1 cellular context compared by ENCODE assay signal in the genomic region with DNA sequence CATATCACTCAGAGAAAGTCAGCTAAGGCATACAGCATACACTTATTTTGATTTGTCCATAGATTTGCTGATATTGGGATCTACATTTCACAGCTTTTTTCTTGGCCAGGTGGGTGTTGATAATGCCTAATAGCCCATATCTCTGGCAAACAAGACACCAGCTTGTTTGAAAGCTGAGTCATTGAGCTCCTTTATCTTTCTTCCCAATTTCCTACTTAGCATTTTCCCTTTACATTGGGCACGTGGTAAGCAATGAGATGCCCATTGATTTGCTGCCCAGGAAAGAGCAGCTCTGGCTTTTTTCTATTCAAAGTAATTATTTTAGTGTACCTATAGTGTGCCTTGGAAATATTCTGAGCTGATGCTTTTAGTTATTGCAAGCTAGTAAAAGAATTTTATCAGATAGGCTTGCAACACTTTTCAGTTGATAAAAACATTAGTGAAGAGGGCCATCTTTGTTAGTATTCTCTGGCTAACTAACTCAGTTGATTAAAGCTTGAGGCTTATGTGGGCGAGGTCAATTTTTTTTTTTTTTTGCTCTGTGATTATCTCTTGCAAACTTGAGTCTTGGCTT.
TF ChIP-seq lines count a peak whose summit lies in the region.

No MANE protein-coding gene starts in this region.

TF ChIP-seq in K562, 482 proteins besides CTCF, POLR2A, EP300 and RAD21 (continued from another document and continues in another):
- peak; percentile 100 for TF ChIP-seq CCNT2 (IDR thresholded peaks at IDR 0.05; ENCODE audit: borderline replicate concordance, extremely low read depth, insufficient read length, low read depth, low read length)
- no peak for TF ChIP-seq HIVEP1 (CRISPR knock-in tag; IDR thresholded peaks at IDR 0.05)
- TF ChIP-seq, protein P1, sequence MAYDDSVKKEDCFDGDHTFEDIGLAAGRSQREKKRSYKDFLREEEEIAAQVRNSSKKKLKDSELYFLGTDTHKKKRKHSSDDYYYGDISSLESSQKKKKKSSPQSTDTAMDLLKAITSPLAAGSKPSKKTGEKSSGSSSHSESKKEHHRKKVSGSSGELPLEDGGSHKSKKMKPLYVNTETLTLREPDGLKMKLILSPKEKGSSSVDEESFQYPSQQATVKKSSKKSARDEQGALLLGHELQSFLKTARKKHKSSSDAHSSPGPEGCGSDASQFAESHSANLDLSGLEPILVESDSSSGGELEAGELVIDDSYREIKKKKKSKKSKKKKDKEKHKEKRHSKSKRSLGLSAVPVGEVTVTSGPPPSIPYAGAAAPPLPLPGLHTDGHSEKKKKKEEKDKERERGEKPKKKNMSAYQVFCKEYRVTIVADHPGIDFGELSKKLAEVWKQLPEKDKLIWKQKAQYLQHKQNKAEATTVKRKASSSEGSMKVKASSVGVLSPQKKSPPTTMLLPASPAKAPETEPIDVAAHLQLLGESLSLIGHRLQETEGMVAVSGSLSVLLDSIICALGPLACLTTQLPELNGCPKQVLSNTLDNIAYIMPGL (CRISPR knock-in tag; IDR thresholded peaks at IDR 0.05) = no peak
- no peak for TF ChIP-seq ZNF212 (CRISPR knock-in tag; IDR thresholded peaks at IDR 0.05)
- TF ChIP-seq, protein P2, sequence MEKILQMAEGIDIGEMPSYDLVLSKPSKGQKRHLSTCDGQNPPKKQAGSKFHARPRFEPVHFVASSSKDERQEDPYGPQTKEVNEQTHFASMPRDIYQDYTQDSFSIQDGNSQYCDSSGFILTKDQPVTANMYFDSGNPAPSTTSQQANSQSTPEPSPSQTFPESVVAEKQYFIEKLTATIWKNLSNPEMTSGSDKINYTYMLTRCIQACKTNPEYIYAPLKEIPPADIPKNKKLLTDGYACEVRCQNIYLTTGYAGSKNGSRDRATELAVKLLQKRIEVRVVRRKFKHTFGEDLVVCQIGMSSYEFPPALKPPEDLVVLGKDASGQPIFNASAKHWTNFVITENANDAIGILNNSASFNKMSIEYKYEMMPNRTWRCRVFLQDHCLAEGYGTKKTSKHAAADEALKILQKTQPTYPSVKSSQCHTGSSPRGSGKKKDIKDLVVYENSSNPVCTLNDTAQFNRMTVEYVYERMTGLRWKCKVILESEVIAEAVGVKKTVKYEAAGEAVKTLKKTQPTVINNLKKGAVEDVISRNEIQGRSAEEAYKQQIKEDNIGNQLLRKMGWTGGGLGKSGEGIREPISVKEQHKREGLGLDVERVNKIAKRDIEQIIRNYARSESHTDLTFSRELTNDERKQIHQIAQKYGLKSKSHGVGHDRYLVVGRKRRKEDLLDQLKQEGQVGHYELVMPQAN (IDR thresholded peaks at IDR 0.05; ENCODE audit: borderline replicate concordance) = no peak
- 0 out of 2 replicates have a peak, but pooled peaks have one; percentile 7 for TF ChIP-seq ZNF354B (CRISPR knock-in tag; IDR thresholded peaks at IDR 0.05)
- TF ChIP-seq, protein P3, sequence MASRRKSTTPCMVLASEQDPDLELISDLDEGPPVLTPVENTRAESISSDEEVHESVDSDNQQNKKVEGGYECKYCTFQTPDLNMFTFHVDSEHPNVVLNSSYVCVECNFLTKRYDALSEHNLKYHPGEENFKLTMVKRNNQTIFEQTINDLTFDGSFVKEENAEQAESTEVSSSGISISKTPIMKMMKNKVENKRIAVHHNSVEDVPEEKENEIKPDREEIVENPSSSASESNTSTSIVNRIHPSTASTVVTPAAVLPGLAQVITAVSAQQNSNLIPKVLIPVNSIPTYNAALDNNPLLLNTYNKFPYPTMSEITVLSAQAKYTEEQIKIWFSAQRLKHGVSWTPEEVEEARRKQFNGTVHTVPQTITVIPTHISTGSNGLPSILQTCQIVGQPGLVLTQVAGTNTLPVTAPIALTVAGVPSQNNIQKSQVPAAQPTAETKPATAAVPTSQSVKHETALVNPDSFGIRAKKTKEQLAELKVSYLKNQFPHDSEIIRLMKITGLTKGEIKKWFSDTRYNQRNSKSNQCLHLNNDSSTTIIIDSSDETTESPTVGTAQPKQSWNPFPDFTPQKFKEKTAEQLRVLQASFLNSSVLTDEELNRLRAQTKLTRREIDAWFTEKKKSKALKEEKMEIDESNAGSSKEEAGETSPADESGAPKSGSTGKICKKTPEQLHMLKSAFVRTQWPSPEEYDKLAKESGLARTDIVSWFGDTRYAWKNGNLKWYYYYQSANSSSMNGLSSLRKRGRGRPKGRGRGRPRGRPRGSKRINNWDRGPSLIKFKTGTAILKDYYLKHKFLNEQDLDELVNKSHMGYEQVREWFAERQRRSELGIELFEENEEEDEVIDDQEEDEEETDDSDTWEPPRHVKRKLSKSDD (conservative IDR thresholded peaks at IDR 0.05; ENCODE audit: low read length) = no peak
- no peak for TF ChIP-seq HOXB6 (CRISPR knock-in tag; IDR thresholded peaks at IDR 0.05; ENCODE audit: borderline replicate concordance)
- TF ChIP-seq ZNF551 (CRISPR knock-in tag; IDR thresholded peaks at IDR 0.05) = no peak
- TF ChIP-seq BHLHE40 (IDR thresholded peaks at IDR 0.05; ENCODE audit: low read length) = peak; percentile 90
- no peak for TF ChIP-seq ZNF561 (CRISPR knock-in tag; conservative IDR thresholded peaks at IDR 0.05)
- TF ChIP-seq, protein P4, sequence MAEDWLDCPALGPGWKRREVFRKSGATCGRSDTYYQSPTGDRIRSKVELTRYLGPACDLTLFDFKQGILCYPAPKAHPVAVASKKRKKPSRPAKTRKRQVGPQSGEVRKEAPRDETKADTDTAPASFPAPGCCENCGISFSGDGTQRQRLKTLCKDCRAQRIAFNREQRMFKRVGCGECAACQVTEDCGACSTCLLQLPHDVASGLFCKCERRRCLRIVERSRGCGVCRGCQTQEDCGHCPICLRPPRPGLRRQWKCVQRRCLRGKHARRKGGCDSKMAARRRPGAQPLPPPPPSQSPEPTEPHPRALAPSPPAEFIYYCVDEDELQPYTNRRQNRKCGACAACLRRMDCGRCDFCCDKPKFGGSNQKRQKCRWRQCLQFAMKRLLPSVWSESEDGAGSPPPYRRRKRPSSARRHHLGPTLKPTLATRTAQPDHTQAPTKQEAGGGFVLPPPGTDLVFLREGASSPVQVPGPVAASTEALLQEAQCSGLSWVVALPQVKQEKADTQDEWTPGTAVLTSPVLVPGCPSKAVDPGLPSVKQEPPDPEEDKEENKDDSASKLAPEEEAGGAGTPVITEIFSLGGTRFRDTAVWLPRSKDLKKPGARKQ (CRISPR knock-in tag; IDR thresholded peaks at IDR 0.05) = no peak
- TF ChIP-seq CAMTA2 (CRISPR knock-in tag; conservative IDR thresholded peaks at IDR 0.05) = no peak
- TF ChIP-seq KDM2B (CRISPR knock-in tag; IDR thresholded peaks at IDR 0.05) = peak; percentile 5; the same call in 1 of the 2 replicates
- no peak for TF ChIP-seq THRAP3 (IDR thresholded peaks at IDR 0.05; ENCODE audit: borderline replicate concordance)
- TF ChIP-seq GATAD2A (IDR thresholded peaks at IDR 0.05) = 0 out of 2 replicates have a peak, but pooled peaks have one; percentile 82
- TF ChIP-seq FUS (optimal IDR thresholded peaks at IDR 0.05; ENCODE audit: low read depth, low read length) = no peak
- TF ChIP-seq, protein P5, sequence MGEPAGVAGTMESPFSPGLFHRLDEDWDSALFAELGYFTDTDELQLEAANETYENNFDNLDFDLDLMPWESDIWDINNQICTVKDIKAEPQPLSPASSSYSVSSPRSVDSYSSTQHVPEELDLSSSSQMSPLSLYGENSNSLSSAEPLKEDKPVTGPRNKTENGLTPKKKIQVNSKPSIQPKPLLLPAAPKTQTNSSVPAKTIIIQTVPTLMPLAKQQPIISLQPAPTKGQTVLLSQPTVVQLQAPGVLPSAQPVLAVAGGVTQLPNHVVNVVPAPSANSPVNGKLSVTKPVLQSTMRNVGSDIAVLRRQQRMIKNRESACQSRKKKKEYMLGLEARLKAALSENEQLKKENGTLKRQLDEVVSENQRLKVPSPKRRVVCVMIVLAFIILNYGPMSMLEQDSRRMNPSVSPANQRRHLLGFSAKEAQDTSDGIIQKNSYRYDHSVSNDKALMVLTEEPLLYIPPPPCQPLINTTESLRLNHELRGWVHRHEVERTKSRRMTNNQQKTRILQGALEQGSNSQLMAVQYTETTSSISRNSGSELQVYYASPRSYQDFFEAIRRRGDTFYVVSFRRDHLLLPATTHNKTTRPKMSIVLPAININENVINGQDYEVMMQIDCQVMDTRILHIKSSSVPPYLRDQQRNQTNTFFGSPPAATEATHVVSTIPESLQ (CRISPR knock-in tag; IDR thresholded peaks at IDR 0.05) = no peak
- TF ChIP-seq ZNF184 (CRISPR knock-in tag; IDR thresholded peaks at IDR 0.05) = no peak
- TF ChIP-seq NBN (IDR thresholded peaks at IDR 0.05; ENCODE audit: low read depth) = peak; percentile 95
- TF ChIP-seq, protein P6, sequence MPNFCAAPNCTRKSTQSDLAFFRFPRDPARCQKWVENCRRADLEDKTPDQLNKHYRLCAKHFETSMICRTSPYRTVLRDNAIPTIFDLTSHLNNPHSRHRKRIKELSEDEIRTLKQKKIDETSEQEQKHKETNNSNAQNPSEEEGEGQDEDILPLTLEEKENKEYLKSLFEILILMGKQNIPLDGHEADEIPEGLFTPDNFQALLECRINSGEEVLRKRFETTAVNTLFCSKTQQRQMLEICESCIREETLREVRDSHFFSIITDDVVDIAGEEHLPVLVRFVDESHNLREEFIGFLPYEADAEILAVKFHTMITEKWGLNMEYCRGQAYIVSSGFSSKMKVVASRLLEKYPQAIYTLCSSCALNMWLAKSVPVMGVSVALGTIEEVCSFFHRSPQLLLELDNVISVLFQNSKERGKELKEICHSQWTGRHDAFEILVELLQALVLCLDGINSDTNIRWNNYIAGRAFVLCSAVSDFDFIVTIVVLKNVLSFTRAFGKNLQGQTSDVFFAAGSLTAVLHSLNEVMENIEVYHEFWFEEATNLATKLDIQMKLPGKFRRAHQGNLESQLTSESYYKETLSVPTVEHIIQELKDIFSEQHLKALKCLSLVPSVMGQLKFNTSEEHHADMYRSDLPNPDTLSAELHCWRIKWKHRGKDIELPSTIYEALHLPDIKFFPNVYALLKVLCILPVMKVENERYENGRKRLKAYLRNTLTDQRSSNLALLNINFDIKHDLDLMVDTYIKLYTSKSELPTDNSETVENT (CRISPR knock-in tag; IDR thresholded peaks at IDR 0.05) = no peak
- TF ChIP-seq, protein P7, sequence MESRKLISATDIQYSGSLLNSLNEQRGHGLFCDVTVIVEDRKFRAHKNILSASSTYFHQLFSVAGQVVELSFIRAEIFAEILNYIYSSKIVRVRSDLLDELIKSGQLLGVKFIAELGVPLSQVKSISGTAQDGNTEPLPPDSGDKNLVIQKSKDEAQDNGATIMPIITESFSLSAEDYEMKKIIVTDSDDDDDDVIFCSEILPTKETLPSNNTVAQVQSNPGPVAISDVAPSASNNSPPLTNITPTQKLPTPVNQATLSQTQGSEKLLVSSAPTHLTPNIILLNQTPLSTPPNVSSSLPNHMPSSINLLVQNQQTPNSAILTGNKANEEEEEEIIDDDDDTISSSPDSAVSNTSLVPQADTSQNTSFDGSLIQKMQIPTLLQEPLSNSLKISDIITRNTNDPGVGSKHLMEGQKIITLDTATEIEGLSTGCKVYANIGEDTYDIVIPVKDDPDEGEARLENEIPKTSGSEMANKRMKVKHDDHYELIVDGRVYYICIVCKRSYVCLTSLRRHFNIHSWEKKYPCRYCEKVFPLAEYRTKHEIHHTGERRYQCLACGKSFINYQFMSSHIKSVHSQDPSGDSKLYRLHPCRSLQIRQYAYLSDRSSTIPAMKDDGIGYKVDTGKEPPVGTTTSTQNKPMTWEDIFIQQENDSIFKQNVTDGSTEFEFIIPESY (CRISPR knock-in tag; IDR thresholded peaks at IDR 0.05) = no peak
- TF ChIP-seq TAF9B (IDR thresholded peaks at IDR 0.05; ENCODE audit: partially characterized antibody) = peak; percentile 53
- TF ChIP-seq SMARCE1 (IDR thresholded peaks at IDR 0.05) = peak; percentile 100
- peak; percentile 99 for TF ChIP-seq CC2D1A (IDR thresholded peaks at IDR 0.05)
- TF ChIP-seq RBFOX2 (IDR thresholded peaks at IDR 0.05; ENCODE audit: low read depth, low read length) = no peak
- TF ChIP-seq, protein P8, sequence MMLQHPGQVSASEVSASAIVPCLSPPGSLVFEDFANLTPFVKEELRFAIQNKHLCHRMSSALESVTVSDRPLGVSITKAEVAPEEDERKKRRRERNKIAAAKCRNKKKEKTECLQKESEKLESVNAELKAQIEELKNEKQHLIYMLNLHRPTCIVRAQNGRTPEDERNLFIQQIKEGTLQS (IDR thresholded peaks at IDR 0.05) = peak; percentile 94
- TF ChIP-seq, protein P8 (CRISPR knock-in tag; conservative IDR thresholded peaks at IDR 0.05) = peak; percentile 88
- peak; percentile 94 for TF ChIP-seq ZKSCAN8 (CRISPR knock-in tag; IDR thresholded peaks at IDR 0.05)
- TF ChIP-seq SMC3 (conservative IDR thresholded peaks at IDR 0.05; ENCODE audit: insufficient read depth, low read depth, low read length) = no peak
- TF ChIP-seq KLF10 (CRISPR knock-in tag; IDR thresholded peaks at IDR 0.05) = no peak
- TF ChIP-seq RNF2 (IDR thresholded peaks at IDR 0.05) = peak; percentile 90; the same call in 1 of the 2 replicates
- 0 out of 2 replicates have a peak, but pooled peaks have one; percentile 73 for TF ChIP-seq HLTF (IDR thresholded peaks at IDR 0.05)
- TF ChIP-seq, protein P9, sequence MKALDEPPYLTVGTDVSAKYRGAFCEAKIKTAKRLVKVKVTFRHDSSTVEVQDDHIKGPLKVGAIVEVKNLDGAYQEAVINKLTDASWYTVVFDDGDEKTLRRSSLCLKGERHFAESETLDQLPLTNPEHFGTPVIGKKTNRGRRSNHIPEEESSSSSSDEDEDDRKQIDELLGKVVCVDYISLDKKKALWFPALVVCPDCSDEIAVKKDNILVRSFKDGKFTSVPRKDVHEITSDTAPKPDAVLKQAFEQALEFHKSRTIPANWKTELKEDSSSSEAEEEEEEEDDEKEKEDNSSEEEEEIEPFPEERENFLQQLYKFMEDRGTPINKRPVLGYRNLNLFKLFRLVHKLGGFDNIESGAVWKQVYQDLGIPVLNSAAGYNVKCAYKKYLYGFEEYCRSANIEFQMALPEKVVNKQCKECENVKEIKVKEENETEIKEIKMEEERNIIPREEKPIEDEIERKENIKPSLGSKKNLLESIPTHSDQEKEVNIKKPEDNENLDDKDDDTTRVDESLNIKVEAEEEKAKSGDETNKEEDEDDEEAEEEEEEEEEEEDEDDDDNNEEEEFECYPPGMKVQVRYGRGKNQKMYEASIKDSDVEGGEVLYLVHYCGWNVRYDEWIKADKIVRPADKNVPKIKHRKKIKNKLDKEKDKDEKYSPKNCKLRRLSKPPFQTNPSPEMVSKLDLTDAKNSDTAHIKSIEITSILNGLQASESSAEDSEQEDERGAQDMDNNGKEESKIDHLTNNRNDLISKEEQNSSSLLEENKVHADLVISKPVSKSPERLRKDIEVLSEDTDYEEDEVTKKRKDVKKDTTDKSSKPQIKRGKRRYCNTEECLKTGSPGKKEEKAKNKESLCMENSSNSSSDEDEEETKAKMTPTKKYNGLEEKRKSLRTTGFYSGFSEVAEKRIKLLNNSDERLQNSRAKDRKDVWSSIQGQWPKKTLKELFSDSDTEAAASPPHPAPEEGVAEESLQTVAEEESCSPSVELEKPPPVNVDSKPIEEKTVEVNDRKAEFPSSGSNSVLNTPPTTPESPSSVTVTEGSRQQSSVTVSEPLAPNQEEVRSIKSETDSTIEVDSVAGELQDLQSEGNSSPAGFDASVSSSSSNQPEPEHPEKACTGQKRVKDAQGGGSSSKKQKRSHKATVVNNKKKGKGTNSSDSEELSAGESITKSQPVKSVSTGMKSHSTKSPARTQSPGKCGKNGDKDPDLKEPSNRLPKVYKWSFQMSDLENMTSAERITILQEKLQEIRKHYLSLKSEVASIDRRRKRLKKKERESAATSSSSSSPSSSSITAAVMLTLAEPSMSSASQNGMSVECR (CRISPR knock-in tag; IDR thresholded peaks at IDR 0.05) = no peak
